26 cellular contexts compared by ENCODE assay signal in the genomic region with DNA sequence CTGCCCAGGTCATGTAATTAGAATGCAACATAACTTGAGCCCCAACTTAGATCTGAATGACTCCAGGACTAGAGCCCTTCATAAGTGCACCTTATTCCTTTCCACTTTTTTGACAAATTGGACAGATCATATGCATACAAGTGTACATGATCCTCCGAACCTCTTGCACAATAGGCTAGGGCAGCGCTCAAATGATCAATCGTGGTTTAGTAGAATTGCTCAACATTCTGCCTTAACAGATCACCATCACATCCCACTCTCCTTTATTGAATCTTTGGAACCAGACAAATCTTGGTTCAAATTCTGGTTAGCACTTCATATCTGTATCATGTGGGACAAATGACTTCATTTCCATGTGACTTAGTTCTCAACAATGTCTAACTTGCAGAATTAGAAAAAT.
"Had no signal": no experiment of that assay in that cellular context is flagged by ENCODE, and none has a peak within 500 bp of the region (broad histone marks: within the 10 kb centered on the region; RNA-seq: fewer than 3 reads in every experiment).

No MANE protein-coding gene starts in this region.

- H3K4me1 ChIP-seq: adrenal gland, prostate gland, suprapubic skin, transverse colon had no signal

- H3K9me3 ChIP-seq: adrenal gland, gastroesophageal sphincter, neutrophil, ovary, prostate gland, stomach, suprapubic skin, transverse colon had no signal

- H3K27ac ChIP-seq: adrenal gland, gastroesophageal sphincter, neutrophil, ovary, prostate gland, stomach, suprapubic skin, transverse colon had no signal

- ATAC-seq: activated CD4-positive, alpha-beta T cell treated with anti-CD3 and anti-CD28 coated beads for 36 hours; activated T-cell treated with anti-CD3 and anti-CD28 coated beads, Interleukin-2, amount 50 U/mL, for 4 hours; esophagus mucosa; gastroesophageal sphincter; left ventricle myocardium superior; right cardiac atrium; stimulated activated memory B cell treated with anti-CD40 and anti-IgM and Interleukin-4, amounts not matched to agents 10 μg/mL and 1 μg/mL and 100 μg/mL, for 72 hours had no signal

- H3K27me3 ChIP-seq: adrenal gland, gastroesophageal sphincter, neutrophil, ovary, stomach, suprapubic skin, transverse colon had no signal

- FAIRE-seq: small intestine, urothelium cell line had no signal

- H3K36me3 ChIP-seq: adrenal gland, gastroesophageal sphincter, neutrophil, ovary, prostate gland, stomach, suprapubic skin, transverse colon had no signal

- H3K4me3 ChIP-seq: adrenal gland, gastroesophageal sphincter, ovary, prostate gland, stomach, suprapubic skin, transverse colon had no signal

- DNase-seq: activated B cell treated with CpG ODN at 0.5 μM for 24 hours; activated CD4-positive, alpha-beta T cell treated with anti-CD3 and anti-CD28 coated beads for 36 hours; activated CD4-positive, alpha-beta T cell treated with anti-CD3 and anti-CD28 coated beads, Interleukin-2, amount 50 U/mL, for 4 hours; activated CD8-positive, alpha-beta memory T cell treated with anti-CD3 and anti-CD28 coated beads, Interleukin-2, amount 50 U/mL, for 48 hours; activated naive CD4-positive, alpha-beta T cell; activated T-cell treated with anti-CD3 and anti-CD28 coated beads, Interleukin-2, amount 50 U/mL, for 4 hours; adrenal gland; cerebellar nuclear complex; effector CD4-positive, alpha-beta T cell; head of caudate nucleus; hypothalamus; left ventricle myocardium superior; ovary; right cardiac atrium; small intestine; stimulated activated CD4-positive, alpha-beta T cell treated with anti-CD3 and anti-CD28 coated beads, Interleukin-15, amount 100 ng/mL, for 24 hours; stomach; T-helper 1 cell; transverse colon had no signal
